ENCODE assay signal across 8 cellular contexts in the genomic region with DNA sequence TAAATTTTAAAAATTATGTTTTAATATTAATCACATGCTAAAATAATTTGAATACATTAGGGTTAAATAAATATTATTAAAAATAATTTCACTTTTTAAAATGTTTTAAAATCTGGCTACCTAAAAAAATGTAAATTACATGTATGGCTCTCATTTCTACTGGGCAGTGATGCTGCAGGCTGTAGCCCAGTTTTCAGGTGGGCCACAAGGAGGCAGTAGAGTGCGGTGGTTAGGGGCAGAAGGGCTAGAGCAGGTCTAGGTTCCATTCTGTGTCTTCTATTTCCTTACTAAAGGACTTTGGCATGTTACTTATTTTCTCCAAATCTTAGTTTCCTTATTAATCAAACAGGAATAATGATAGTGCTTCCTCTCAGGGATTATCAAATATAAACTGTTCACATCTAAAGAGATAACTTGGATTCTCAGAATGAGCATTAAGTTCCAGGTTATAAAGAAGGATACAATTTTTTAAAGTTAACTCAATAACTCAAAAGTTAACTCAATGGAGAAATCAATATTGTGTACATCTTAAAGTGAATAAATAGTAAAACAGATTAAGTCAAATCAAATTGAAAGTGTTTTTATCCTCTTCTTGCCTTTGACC.
DNase-seq lines count a peak whose midpoint lies in the region; FAIRE-seq and TF ChIP-seq lines count a peak whose summit lies in the region.

No MANE protein-coding gene starts in this region.

- no peak overlapping the region for H3K4me3 ChIP-seq in astrocyte of the spinal cord (ENCODE audit: low read depth, low read length)

- in situ Hi-C loops in astrocyte of the spinal cord (cut with HindIII; ENCODE audit: low sequenced_read_pairs) = no loop called here

- TF ChIP-seq POLR2A in H54 (IDR thresholded peaks at IDR 0.05; ENCODE audit: low read depth, low read length) = no peak

- FAIRE-seq in H54 (lab: Jason Lieb, UNC) = peak; percentile 48

- DNase-seq in GM03348 (ENCODE audit: low spot score) (peak; percentile 44), H54 (ENCODE audit: insufficient read length, low spot score) (peak; percentile 17), MV-4-11 (lab: John Stamatoyannopoulos, UW) (peak; percentile 36), T-helper 22 cell (ENCODE audit: low read depth) (peak; percentile 6), astrocyte of the spinal cord (ENCODE audit: low read depth, low spot score) (peak; percentile 54), iPS-NIHi11 (ENCODE audit: low spot score) (peak; percentile 77), NCI-H1436 treated with DMSO at 0.1 percent for 48 hours (lab: John Stamatoyannopoulos, UW) (no peak)
- DNase-seq in stimulated activated CD4-positive, alpha-beta T cell treated with anti-CD3 and anti-CD28 coated beads, Interleukin-1b, Interleukin-23, amount 100 ng/mL, for 1 hour (ENCODE audit: low read depth in 2 of 2) = peak; percentile 18 to 42

- TF ChIP-seq CTCF in astrocyte of the spinal cord (IDR thresholded peaks at IDR 0.05; ENCODE audit: low read depth, low read length) = peak; percentile 95
